In the genomic region with DNA sequence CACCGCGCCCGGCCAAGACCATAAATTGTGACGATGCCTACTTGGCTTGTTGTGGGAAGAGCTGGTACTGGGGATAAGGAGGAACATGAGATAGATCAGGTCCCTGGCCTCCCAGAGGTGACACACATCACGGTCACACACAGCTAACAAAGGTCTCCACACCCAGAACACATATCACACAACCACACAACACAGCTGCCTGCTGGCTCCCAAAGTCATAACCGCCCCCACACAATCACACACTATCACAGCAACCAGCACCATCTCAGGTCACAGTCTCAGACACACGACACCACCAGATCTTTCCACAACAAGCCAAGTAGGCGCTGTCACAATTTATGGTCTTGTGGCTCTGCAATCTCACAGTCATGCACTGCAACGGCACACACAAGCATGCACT, we compare ENCODE assay signal across 1 cellular context.
TF ChIP-seq lines count a peak whose summit lies in the region.

No MANE protein-coding gene starts in this region.

TF ChIP-seq in K562, 482 proteins besides CTCF, POLR2A, EP300 and RAD21:
- no peak for TF ChIP-seq ZNF551 (CRISPR knock-in tag; IDR thresholded peaks at IDR 0.05)
- no peak for TF ChIP-seq MBD1 (CRISPR knock-in tag; IDR thresholded peaks at IDR 0.05)
- TF ChIP-seq ATF2 (CRISPR knock-in tag; IDR thresholded peaks at IDR 0.05): no peak
- TF ChIP-seq SRSF3 (IDR thresholded peaks at IDR 0.05; ENCODE audit: insufficient read depth, low read length): no peak
- TF ChIP-seq RBM15 (IDR thresholded peaks at IDR 0.05; ENCODE audit: insufficient read depth, low read length): no peak
- TF ChIP-seq CTCFL (IDR thresholded peaks at IDR 0.05; ENCODE audit: borderline replicate concordance, insufficient read depth, low read depth, low read length, poor library complexity, severe bottlenecking): no peak
- TF ChIP-seq MYC (IDR thresholded peaks at IDR 0.05; ENCODE audit: low read depth, low read length): no peak
- TF ChIP-seq MYC (CRISPR knock-in tag; IDR thresholded peaks at IDR 0.05; ENCODE audit: borderline replicate concordance, low read depth): no peak
- peak; percentile 57 for TF ChIP-seq CBFA2T3 (IDR thresholded peaks at IDR 0.05)
- no peak for TF ChIP-seq MTF1 (CRISPR knock-in tag; IDR thresholded peaks at IDR 0.05; ENCODE audit: borderline replicate concordance)
- TF ChIP-seq, protein P1, sequence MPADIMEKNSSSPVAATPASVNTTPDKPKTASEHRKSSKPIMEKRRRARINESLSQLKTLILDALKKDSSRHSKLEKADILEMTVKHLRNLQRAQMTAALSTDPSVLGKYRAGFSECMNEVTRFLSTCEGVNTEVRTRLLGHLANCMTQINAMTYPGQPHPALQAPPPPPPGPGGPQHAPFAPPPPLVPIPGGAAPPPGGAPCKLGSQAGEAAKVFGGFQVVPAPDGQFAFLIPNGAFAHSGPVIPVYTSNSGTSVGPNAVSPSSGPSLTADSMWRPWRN (IDR thresholded peaks at IDR 0.05; ENCODE audit: low read depth): no peak
- no peak for TF ChIP-seq HNRNPLL (IDR thresholded peaks at IDR 0.05; ENCODE audit: low read depth, low read length, poor library complexity, severe bottlenecking)
- TF ChIP-seq FOXM1 (IDR thresholded peaks at IDR 0.05; ENCODE audit: low read depth): no peak
- no peak for TF ChIP-seq FOXM1 (CRISPR knock-in tag; IDR thresholded peaks at IDR 0.05; ENCODE audit: low read depth)
- TF ChIP-seq MAFG (tag; conservative IDR thresholded peaks at IDR 0.05): no peak
- no peak for TF ChIP-seq MCM7 (IDR thresholded peaks at IDR 0.05)
- no peak for TF ChIP-seq LEF1 (IDR thresholded peaks at IDR 0.05)
- TF ChIP-seq ZNF699 (CRISPR knock-in tag; IDR thresholded peaks at IDR 0.05; ENCODE audit: insufficient replicate concordance): no peak
- peak; percentile 27 for TF ChIP-seq CBFA2T2 (conservative IDR thresholded peaks at IDR 0.05)
- no peak for TF ChIP-seq TFAM (CRISPR knock-in tag; conservative IDR thresholded peaks at IDR 0.05)
- TF ChIP-seq THRAP3 (IDR thresholded peaks at IDR 0.05; ENCODE audit: borderline replicate concordance): no peak
- TF ChIP-seq ERF (CRISPR knock-in tag; IDR thresholded peaks at IDR 0.05): no peak
- TF ChIP-seq, protein P2, sequence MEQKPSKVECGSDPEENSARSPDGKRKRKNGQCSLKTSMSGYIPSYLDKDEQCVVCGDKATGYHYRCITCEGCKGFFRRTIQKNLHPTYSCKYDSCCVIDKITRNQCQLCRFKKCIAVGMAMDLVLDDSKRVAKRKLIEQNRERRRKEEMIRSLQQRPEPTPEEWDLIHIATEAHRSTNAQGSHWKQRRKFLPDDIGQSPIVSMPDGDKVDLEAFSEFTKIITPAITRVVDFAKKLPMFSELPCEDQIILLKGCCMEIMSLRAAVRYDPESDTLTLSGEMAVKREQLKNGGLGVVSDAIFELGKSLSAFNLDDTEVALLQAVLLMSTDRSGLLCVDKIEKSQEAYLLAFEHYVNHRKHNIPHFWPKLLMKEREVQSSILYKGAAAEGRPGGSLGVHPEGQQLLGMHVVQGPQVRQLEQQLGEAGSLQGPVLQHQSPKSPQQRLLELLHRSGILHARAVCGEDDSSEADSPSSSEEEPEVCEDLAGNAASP (IDR thresholded peaks at IDR 0.05): no peak
- TF ChIP-seq ZNF583 (CRISPR knock-in tag; IDR thresholded peaks at IDR 0.05): no peak
- TF ChIP-seq, protein P3, sequence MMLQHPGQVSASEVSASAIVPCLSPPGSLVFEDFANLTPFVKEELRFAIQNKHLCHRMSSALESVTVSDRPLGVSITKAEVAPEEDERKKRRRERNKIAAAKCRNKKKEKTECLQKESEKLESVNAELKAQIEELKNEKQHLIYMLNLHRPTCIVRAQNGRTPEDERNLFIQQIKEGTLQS (IDR thresholded peaks at IDR 0.05): no peak
- TF ChIP-seq, protein P3 (CRISPR knock-in tag; conservative IDR thresholded peaks at IDR 0.05): no peak
- TF ChIP-seq ZNF347 (CRISPR knock-in tag; IDR thresholded peaks at IDR 0.05; ENCODE audit: low read depth): no peak
- peak; percentile 48 for TF ChIP-seq EGR1 (conservative IDR thresholded peaks at IDR 0.05)
TF ChIP-seq in K562: peak in this region for 3.
